Comparison of ENCODE assay signal across 22 cellular contexts in the genomic region with DNA sequence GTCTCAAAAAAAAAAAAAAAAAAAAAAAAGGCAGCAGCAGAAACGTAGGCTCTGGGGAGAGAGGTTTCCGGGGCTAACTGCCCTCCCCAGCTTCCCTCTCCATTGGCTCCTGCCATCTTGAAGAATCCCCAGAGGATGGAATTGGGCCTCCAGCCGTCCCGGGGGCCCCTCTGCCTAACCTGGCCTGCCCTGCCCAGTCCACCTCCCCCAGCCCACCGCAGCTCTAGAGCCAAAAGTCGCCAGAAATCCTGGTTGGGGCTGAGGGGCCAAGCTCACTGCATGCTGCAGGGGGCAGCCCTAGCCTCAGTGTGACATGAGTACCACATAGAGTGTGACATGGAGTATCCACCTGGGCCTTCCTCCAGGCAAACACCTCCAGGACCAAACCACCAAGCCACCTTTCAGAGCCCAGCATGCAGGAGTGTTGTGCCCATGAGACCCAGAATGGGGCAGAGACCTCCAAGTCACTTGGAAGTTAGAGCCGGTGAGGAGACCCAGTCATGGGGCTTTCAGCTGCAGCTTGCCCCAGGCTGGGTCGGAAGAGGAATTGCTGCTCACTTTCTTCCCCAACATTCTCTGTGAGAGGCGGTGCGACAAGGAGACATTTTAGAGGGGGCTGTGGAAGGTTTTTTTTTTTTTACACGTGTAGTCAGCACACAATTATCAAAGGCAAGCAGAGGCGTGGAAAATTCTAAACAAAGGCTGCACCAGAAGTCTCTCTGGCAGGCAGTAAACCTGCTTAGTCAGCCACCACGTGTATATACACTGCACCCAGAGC. TPM values are rescaled to one million over a fixed set of nuclear protein-coding genes. Genes with fewer than 3 reads are reported as not detected.
DNase-seq lines count a peak whose midpoint lies in the region; TF ChIP-seq lines count a peak whose summit lies in the region.
"Had no signal": no experiment of that assay in that cellular context is flagged by ENCODE, and none has a peak within 500 bp of the region (broad histone marks: within the 10 kb centered on the region; RNA-seq: fewer than 3 reads in every experiment).

No MANE protein-coding gene starts in this region.

- H3T11ph ChIP-seq in H9 (ENCODE audit: low read length), result no peak overlapping the region

- H2BK20ac ChIP-seq in H9 (ENCODE audit: low read depth, low read length, poor library complexity, severe bottlenecking), result no peak overlapping the region

- H2BK5ac ChIP-seq in H9 (ENCODE audit: insufficient read length, low read length), result no peak overlapping the region

- no peak overlapping the region for H3K4ac ChIP-seq in H9 (ENCODE audit: low read depth, low read length)

- DNase-seq in activated CD4-positive, alpha-beta memory T cell treated with anti-CD3 and anti-CD28 coated beads for 36 hours, result no peak
- DNase-seq in activated CD4-positive, alpha-beta memory T cell treated with anti-CD3 and anti-CD28 coated beads, Interleukin-2, amount 10 ng/mL, durations not matched to agents 7 days and 5 days, result no peak
- DNase-seq in H9, result no peak
- no peak for DNase-seq in neural progenitor cell (ENCODE audit: low spot score)
- DNase-seq in SJCRH30, result no peak
- DNase-seq in mesenteric fat pad (ENCODE audit: low spot score), result no peak
- no peak for DNase-seq in DMS79 treated with DMSO at 0.1 percent for 48 hours (lab: John Stamatoyannopoulos, UW)
- DNase-seq: 8988T; body of pancreas; cortex of kidney; DMS 273 treated with DMSO at 0.1 percent for 48 hours; GDM1; KBM-7; NCI-H187; ovary; Peyer's patch; sigmoid colon; stimulated activated naive CD4-positive, alpha-beta T cell treated with Interleukin-2 at 50 U/mL for 16 hours had no signal

- H3K14ac ChIP-seq in H9 (ENCODE audit: insufficient read depth, low read length), result no peak overlapping the region

- H2BK120ac ChIP-seq in H9 (ENCODE audit: low read depth, low read length, poor library complexity, severe bottlenecking), result no peak overlapping the region

- H3F3A ChIP-seq in neural progenitor cell (ENCODE audit: low read depth), result no peaks in the 10 kb centered on the region

- H4K91ac ChIP-seq in H9 (ENCODE audit: insufficient read length, low read depth, low read length), result no peak overlapping the region

- no peaks in the 10 kb centered on the region for H3K27me3 Mint-ChIP-seq in activated CD4-positive, alpha-beta memory T cell treated with anti-CD3 and anti-CD28 coated beads for 36 hours
- no peaks in the 10 kb centered on the region for H3K27me3 Mint-ChIP-seq in activated CD4-positive, alpha-beta memory T cell treated with anti-CD3 and anti-CD28 coated beads, Interleukin-2, amount 10 ng/mL, durations not matched to agents 7 days and 5 days
- H3K27me3 Mint-ChIP-seq in H9 (ENCODE audit: low read depth) (no peaks in the 10 kb centered on the region; the same call in 1 of the 2 replicates), brain (no peaks in the 10 kb centered on the region), neural progenitor cell (ENCODE audit: insufficient read depth, low read depth) (no peaks in the 10 kb centered on the region)
- H3K27me3 Mint-ChIP-seq: type B pancreatic cell had no signal

- TF ChIP-seq CTCF in H9 (conservative IDR thresholded peaks at IDR 0.05) (no peak), brain (conservative IDR thresholded peaks at IDR 0.05) (no peak), neural progenitor cell (IDR thresholded peaks at IDR 0.05) (peak; percentile 12)

- H3K27me3 ChIP-seq in H9 (ENCODE audit: insufficient read depth, low read length) (no peaks in the 10 kb centered on the region), neural progenitor cell (no peaks in the 10 kb centered on the region), SJCRH30 (no peaks in the 10 kb centered on the region)
- H3K27me3 ChIP-seq: body of pancreas, hepatocyte, ovary, Peyer's patch, sigmoid colon had no signal

- no peak overlapping the region for H3K4me3 Mint-ChIP-seq in activated CD4-positive, alpha-beta memory T cell treated with anti-CD3 and anti-CD28 coated beads for 36 hours
- no peak overlapping the region for H3K4me3 Mint-ChIP-seq in activated CD4-positive, alpha-beta memory T cell treated with anti-CD3 and anti-CD28 coated beads, Interleukin-2, amount 10 ng/mL, durations not matched to agents 7 days and 5 days
- H3K4me3 Mint-ChIP-seq in H9 (no peak overlapping the region), brain (no peak overlapping the region), neural progenitor cell (no peak overlapping the region)
- H3K4me3 Mint-ChIP-seq: HFFc6, type B pancreatic cell had no signal

- peaks cover 2% of the 10 kb centered on the region for H4K20me1 ChIP-seq in H9 (ENCODE audit: control insufficient read depth, insufficient read depth, insufficient read length)
- H4K20me1 ChIP-seq in neural progenitor cell (ENCODE audit: low read depth), result no peaks in the 10 kb centered on the region

- no peaks in the 10 kb centered on the region for H3K23me2 ChIP-seq in H9 (ENCODE audit: insufficient read length, low read depth, low read length, poor library complexity, severe bottlenecking)

- CTCF ChIA-PET in activated CD4-positive, alpha-beta memory T cell treated with anti-CD3 and anti-CD28 coated beads for 36 hours (lab: Charles Lee), result interaction anchor here (1.4 kb wide), 2 partner anchors 18 to 41 kb away, joined by 3 to 4 read pairs; a partner anchor contains a TSS
- CTCF ChIA-PET in activated CD4-positive, alpha-beta memory T cell treated with anti-CD3 and anti-CD28 coated beads, Interleukin-2, amount 10 ng/mL, durations not matched to agents 7 days and 5 days (lab: Charles Lee), result interaction anchor here (1.2 kb wide), 1 partner anchor 41 kb away, joined by 3 read pairs; no protein-coding TSS in a partner anchor

- H3K4me3 ChIP-seq in neural progenitor cell (no peak overlapping the region), SJCRH30 (no peak overlapping the region)
- H3K4me3 ChIP-seq: body of pancreas, hepatocyte, ovary, Peyer's patch, sigmoid colon had no signal

- no peaks in the 10 kb centered on the region for H3K36me3 ChIP-seq in neural progenitor cell
- peaks cover 57% of the 10 kb centered on the region for H3K36me3 ChIP-seq in SJCRH30
- H3K36me3 ChIP-seq: ovary had no signal

- no peaks in the 10 kb centered on the region for H3K79me2 ChIP-seq in H9 (ENCODE audit: insufficient read depth, low read length)
- no peaks in the 10 kb centered on the region for H3K79me2 ChIP-seq in neural progenitor cell (ENCODE audit: low read depth)
- H3K79me2 ChIP-seq: hepatocyte had no signal

- H3K9me3 Mint-ChIP-seq in activated CD4-positive, alpha-beta memory T cell treated with anti-CD3 and anti-CD28 coated beads for 36 hours, result no peaks in the 10 kb centered on the region
- H3K9me3 Mint-ChIP-seq in activated CD4-positive, alpha-beta memory T cell treated with anti-CD3 and anti-CD28 coated beads, Interleukin-2, amount 10 ng/mL, durations not matched to agents 7 days and 5 days, result no peaks in the 10 kb centered on the region
- no peaks in the 10 kb centered on the region for H3K9me3 Mint-ChIP-seq in H9
- no peaks in the 10 kb centered on the region for H3K9me3 Mint-ChIP-seq in brain
- H3K9me3 Mint-ChIP-seq in neural progenitor cell, result no peaks in the 10 kb centered on the region
- H3K9me3 Mint-ChIP-seq: HFFc6, type B pancreatic cell had no signal

- no peak overlapping the region for H3K9ac ChIP-seq in H9 (ENCODE audit: extremely low read depth, insufficient read length, low read length)
- no peak overlapping the region for H3K9ac ChIP-seq in neural progenitor cell

- no peak overlapping the region for H4K5ac ChIP-seq in H9 (ENCODE audit: insufficient read length, low read depth, low read length)

- H2AFZ ChIP-seq in H9 (ENCODE audit: low read length) (no peak overlapping the region), neural progenitor cell (replicated peaks) (no peak overlapping the region)
- H2AFZ ChIP-seq: hepatocyte had no signal

- intact Hi-C loops in activated CD4-positive, alpha-beta memory T cell treated with anti-CD3 and anti-CD28 coated beads for 36 hours (cut with micrococcal nuclease), result no loop called here

- H3K9me3 ChIP-seq in H9 (ENCODE audit: control insufficient read depth, low read depth, low read length) (no peaks in the 10 kb centered on the region), neural progenitor cell (ENCODE audit: low read depth) (no peaks in the 10 kb centered on the region), SJCRH30 (replicated peaks) (no peaks in the 10 kb centered on the region)
- H3K9me3 ChIP-seq: body of pancreas, ovary, Peyer's patch, sigmoid colon had no signal

- H2BK15ac ChIP-seq in H9 (ENCODE audit: low read depth, low read length), result no peak overlapping the region

- no peaks in the 10 kb centered on the region for H3K79me1 ChIP-seq in H9 (ENCODE audit: insufficient read depth, low read depth, low read length, poor library complexity, severe bottlenecking)

- peak overlapping the region; percentile 12 for H3K27ac Mint-ChIP-seq in activated CD4-positive, alpha-beta memory T cell treated with anti-CD3 and anti-CD28 coated beads for 36 hours
- H3K27ac Mint-ChIP-seq in activated CD4-positive, alpha-beta memory T cell treated with anti-CD3 and anti-CD28 coated beads, Interleukin-2, amount 10 ng/mL, durations not matched to agents 7 days and 5 days, result no peak overlapping the region
- H3K27ac Mint-ChIP-seq in H9, result peak overlapping the region in 2 of 3 experiments; percentile 22 to 47; a peak in 2 of 7 replicates
- H3K27ac Mint-ChIP-seq in brain, result peak overlapping the region in 4 of 5 experiments; percentile 14 to 88 (median 71)
- H3K27ac Mint-ChIP-seq in neural progenitor cell, result peak overlapping the region; percentile 42
- H3K27ac Mint-ChIP-seq: type B pancreatic cell had no signal

- H3K27ac ChIP-seq in H9 (ENCODE audit: insufficient read length, low read depth, low read length), result no peak overlapping the region
- H3K27ac ChIP-seq in neural progenitor cell, result no peak overlapping the region
- no peak overlapping the region for H3K27ac ChIP-seq in SJCRH30
- H3K27ac ChIP-seq: body of pancreas, hepatocyte, ovary, Peyer's patch, sigmoid colon had no signal

- H2AK5ac ChIP-seq in H9 (ENCODE audit: insufficient read length, low read length), result no peak overlapping the region

- H3K23ac ChIP-seq in H9 (ENCODE audit: insufficient read length, low read depth, low read length), result no peak overlapping the region

- H3K4me1 Mint-ChIP-seq in activated CD4-positive, alpha-beta memory T cell treated with anti-CD3 and anti-CD28 coated beads for 36 hours (ENCODE audit: low read depth), result no peaks in the 10 kb centered on the region
- H3K4me1 Mint-ChIP-seq in activated CD4-positive, alpha-beta memory T cell treated with anti-CD3 and anti-CD28 coated beads, Interleukin-2, amount 10 ng/mL, durations not matched to agents 7 days and 5 days, result no peaks in the 10 kb centered on the region
- H3K4me1 Mint-ChIP-seq in H9 (no peaks in the 10 kb centered on the region), brain (no peaks in the 10 kb centered on the region), neural progenitor cell (peaks cover 4% of the 10 kb centered on the region)

- H3K56ac ChIP-seq in H9 (ENCODE audit: insufficient read length, low read depth, low read length), result no peak overlapping the region

- H3K36me3 Mint-ChIP-seq in activated CD4-positive, alpha-beta memory T cell treated with anti-CD3 and anti-CD28 coated beads for 36 hours, result peaks cover 43% of the 10 kb centered on the region
- peaks cover 47% of the 10 kb centered on the region for H3K36me3 Mint-ChIP-seq in activated CD4-positive, alpha-beta memory T cell treated with anti-CD3 and anti-CD28 coated beads, Interleukin-2, amount 10 ng/mL, durations not matched to agents 7 days and 5 days (ENCODE audit: low read depth)
- H3K36me3 Mint-ChIP-seq in H9 (ENCODE audit: insufficient read depth in 1 of 3, low read depth in 3 of 3) (peaks cover 54 to 94% (median 79%) of the 10 kb centered on the region in 3 experiments), brain (peaks cover 58% of the 10 kb centered on the region), neural progenitor cell (peaks cover 27% of the 10 kb centered on the region)

- no peaks in the 10 kb centered on the region for H3K4me1 ChIP-seq in H9 (ENCODE audit: insufficient read depth, low read length)
- no peaks in the 10 kb centered on the region for H3K4me1 ChIP-seq in neural progenitor cell
- no peaks in the 10 kb centered on the region for H3K4me1 ChIP-seq in SJCRH30
- H3K4me1 ChIP-seq: body of pancreas, Peyer's patch, sigmoid colon had no signal

- POLR2A ChIA-PET in activated CD4-positive, alpha-beta memory T cell treated with anti-CD3 and anti-CD28 coated beads for 36 hours (lab: Charles Lee), result no interaction called here
- POLR2A ChIA-PET in activated CD4-positive, alpha-beta memory T cell treated with anti-CD3 and anti-CD28 coated beads, Interleukin-2, amount 10 ng/mL, durations not matched to agents 7 days and 5 days (lab: Charles Lee), result interaction anchor here (1.2 to 1.4 kb wide), 2 partner anchors 10 to 37 kb away, joined by 3 to 6 read pairs; no protein-coding TSS in a partner anchor

- H2BK12ac ChIP-seq in H9 (ENCODE audit: insufficient read length, low read depth, low read length), result no peak overlapping the region

- no CpG with 5 or more reads among the region's 13 CpGs for WGBS in H9 (ENCODE audit: extremely low coverage, insufficient read length, low lambda C conversion rate)

- no peak overlapping the region for H4K8ac ChIP-seq in H9 (replicated peaks; ENCODE audit: insufficient read length, low read depth, low read length)

- no peak overlapping the region for H3K18ac ChIP-seq in H9 (ENCODE audit: insufficient read length, low read depth, low read length)

- H3K4me2 ChIP-seq in H9 (ENCODE audit: insufficient read depth, insufficient read length, low read length) (no peak overlapping the region), neural progenitor cell (no peak overlapping the region)
- H3K4me2 ChIP-seq: hepatocyte had no signal

RNA-seq across cellular contexts. Expression of a gene that starts 17.6 kb away (rescaled TPM):
- total RNA-seq in activated CD4-positive, alpha-beta memory T cell treated with anti-CD3 and anti-CD28 coated beads for 36 hours, result 100 to 1,000 TPM; 251 to 254 TPM
- total RNA-seq in activated CD4-positive, alpha-beta memory T cell treated with anti-CD3 and anti-CD28 coated beads, Interleukin-2, amount 10 ng/mL, durations not matched to agents 7 days and 5 days, result 1,000 to 10,000 TPM; 1,158 to 1,180 TPM
- total RNA-seq in H9 (2021) (19.5 and 19.9 TPM in 2 replicates), neural progenitor cell (ENCODE audit: low replicate concordance) (9.8 and 25.6 TPM in 2 replicates), mesenteric fat pad (486 TPM)
- 333 TPM for polyA plus RNA-seq in brain (ENCODE audit: insufficient read depth, low read depth, low replicate concordance)
- total RNA-seq in SJCRH30 (2014; rRNA removed; shearing (Covaris generic)), result 0.12 TPM in 1 of 2 replicates, not detected in the other

RNA-seq across cellular contexts. Expression of a gene that starts 37.6 kb away (rescaled TPM):
- 10 to 100 TPM; 91.3 to 95.0 TPM for total RNA-seq in activated CD4-positive, alpha-beta memory T cell treated with anti-CD3 and anti-CD28 coated beads for 36 hours
- 10 to 100 TPM; 52.8 to 53.0 TPM for total RNA-seq in activated CD4-positive, alpha-beta memory T cell treated with anti-CD3 and anti-CD28 coated beads, Interleukin-2, amount 10 ng/mL, durations not matched to agents 7 days and 5 days
- total RNA-seq in H9 (2021), result 128 and 133 TPM in 2 replicates
- polyA plus RNA-seq in brain (ENCODE audit: insufficient read depth, low read depth, low replicate concordance), result 34.8 TPM
- total RNA-seq in neural progenitor cell (ENCODE audit: low replicate concordance), result 37.9 and 79.8 TPM in 2 replicates
- total RNA-seq in SJCRH30 (2014; rRNA removed; shearing (Covaris generic)), result 58.9 and 60.4 TPM in 2 replicates
- total RNA-seq in mesenteric fat pad, result 26.1 TPM

RNA-seq across cellular contexts. Expression of a gene that starts 54.4 kb away (rescaled TPM):
- total RNA-seq in activated CD4-positive, alpha-beta memory T cell treated with anti-CD3 and anti-CD28 coated beads for 36 hours, result 1,000 to 10,000 TPM; 3,748 to 3,882 TPM
- 1,000 to 10,000 TPM; 2,316 to 2,367 TPM for total RNA-seq in activated CD4-positive, alpha-beta memory T cell treated with anti-CD3 and anti-CD28 coated beads, Interleukin-2, amount 10 ng/mL, durations not matched to agents 7 days and 5 days
- total RNA-seq in H9 (2021) (2,533 and 2,603 TPM in 2 replicates), neural progenitor cell (ENCODE audit: low replicate concordance) (3,204 and 3,639 TPM in 2 replicates), mesenteric fat pad (1,447 TPM)
- 2,096 TPM for polyA plus RNA-seq in brain (ENCODE audit: insufficient read depth, low read depth, low replicate concordance)
- total RNA-seq in SJCRH30 (2014; rRNA removed; shearing (Covaris generic)), result 3,118 and 3,506 TPM in 2 replicates
